13 cellular contexts compared by ENCODE assay signal in the genomic region with DNA sequence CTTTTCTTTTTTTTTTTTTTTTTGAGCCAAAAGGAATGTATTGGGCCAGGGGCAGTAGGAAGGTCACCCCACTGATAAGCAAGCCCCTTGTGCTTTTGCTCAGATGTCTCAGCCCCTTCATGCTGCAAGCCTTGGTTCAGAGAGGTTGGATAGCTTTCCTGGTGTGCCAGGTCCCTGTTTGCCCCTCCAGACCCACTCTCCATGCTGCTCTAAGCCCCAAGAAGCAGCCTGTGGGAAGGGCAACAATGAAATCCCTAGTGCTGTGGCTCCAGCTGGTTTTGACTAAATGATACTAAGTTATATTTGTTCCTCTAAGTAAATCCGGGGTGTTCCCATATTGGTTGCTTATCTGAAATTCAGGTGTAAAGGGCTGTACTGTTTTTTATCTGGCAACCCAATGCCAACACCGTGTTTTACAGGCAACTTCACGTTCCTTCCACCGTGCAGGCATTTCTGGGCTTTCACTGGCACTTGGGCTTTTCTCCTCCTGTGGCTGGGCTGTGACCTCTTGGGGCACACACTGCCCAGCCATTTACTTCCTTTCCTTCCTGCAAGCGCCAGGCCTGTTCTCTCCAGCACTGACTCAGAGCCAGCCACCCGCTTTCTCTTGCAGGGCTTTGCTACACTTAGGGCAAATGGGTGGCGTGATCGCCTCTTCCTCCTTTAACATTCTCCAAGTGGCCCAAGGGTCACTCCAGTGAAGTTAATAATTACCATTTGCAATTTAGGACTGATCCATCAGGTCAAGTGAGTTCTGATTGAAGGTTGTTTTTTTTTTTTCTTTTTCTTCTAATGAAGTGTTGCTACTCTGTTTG. TPM values are rescaled to one million over a fixed set of nuclear protein-coding genes. Genes with fewer than 3 reads are reported as not detected.
DNase-seq lines count a peak whose midpoint lies in the region; ATAC-seq, FAIRE-seq and TF ChIP-seq lines count a peak whose summit lies in the region.
"Had no signal": no experiment of that assay in that cellular context is flagged by ENCODE, and none has a peak within 500 bp of the region (broad histone marks: within the 10 kb centered on the region; RNA-seq: fewer than 3 reads in every experiment).

No MANE protein-coding gene starts in this region.

- no peaks in the 10 kb centered on the region for H3K36me3 ChIP-seq in HEK293 (ENCODE audit: control insufficient read depth in 2 of 2, insufficient read depth in 1 of 2, low read length in 2 of 2)
- peaks cover 0 to 7% of the 10 kb centered on the region in 2 donors for H3K36me3 ChIP-seq in kidney (ENCODE audit: control insufficient read depth in 1 of 2, insufficient read depth in 2 of 2, low read length in 2 of 2)

- H3K4me3 ChIP-seq in HEK293 (ENCODE audit: low read depth, low read length) (no peak overlapping the region), kidney (ENCODE audit: low read length in 2 of 2) (no peak overlapping the region)
- H3K4me3 ChIP-seq: GM23248, tibial nerve had no signal

- peak overlapping the region in 1 of 2 donors; percentile 15 for H3K9ac ChIP-seq in kidney (ENCODE audit: low read length in 2 of 2)
- H3K9ac ChIP-seq: GM23248 had no signal

- POLR2A ChIA-PET in HEK293 (lab: Yijun Ruan, JAX) = no interaction called here

- H3K4me1 ChIP-seq in HEK293 (ENCODE audit: control insufficient read depth, insufficient read depth, low read length) (peaks cover 10% of the 10 kb centered on the region), kidney (ENCODE audit: control insufficient read depth in 1 of 2, insufficient read depth in 1 of 2, low read depth in 1 of 2, low read length in 2 of 2) (peaks cover 14 to 24% of the 10 kb centered on the region in 2 donors)

- intact Hi-C loops in kidney (cut with DNase I) (no loop called here), sciatic nerve (cut with DNase I) (no loop called here)

- TF ChIP-seq CTCF in HEK293 (tag by site-specific recombination; IDR thresholded peaks at IDR 0.05) (no peak), kidney (IDR thresholded peaks at IDR 0.05; ENCODE audit: borderline replicate concordance, extremely low read depth, insufficient read depth) (no peak)

- peak in 46 of 58 donors; percentile 19 to 88 (median 59) for DNase-seq in anterior cingulate cortex (lab: John Stamatoyannopoulos, UW)
- peak; percentile 94 for DNase-seq in kidney
- no peak for DNase-seq in sciatic nerve (ENCODE audit: low spot score)
- DNase-seq in NCI-H2171 treated with DMSO at 0.1 percent for 48 hours (lab: John Stamatoyannopoulos, UW) = no peak
- DNase-seq in NCI-H1092 treated with DMSO at 0.1 percent for 48 hours (lab: John Stamatoyannopoulos, UW) = no peak
- no peak for DNase-seq in NCI-H2029 (lab: John Stamatoyannopoulos, UW)
- DNase-seq: DMS 273 treated with DMSO at 0.1 percent for 48 hours, NCI-H2171 had no signal

- peak; percentile 89 for FAIRE-seq in kidney (lab: Jason Lieb, UNC)
- FAIRE-seq: islet of Langerhans had no signal

- peak; percentile 65 for ATAC-seq in sciatic nerve
- no peak for ATAC-seq in HG02870 (IDR thresholded peaks at IDR 0.05; ENCODE audit: unreplicated experiment)

- H3K9me3 ChIP-seq in HEK293 (ENCODE audit: control insufficient read depth, insufficient read depth, low read depth, low read length) (no peaks in the 10 kb centered on the region), kidney (ENCODE audit: control insufficient read depth in 1 of 2, low read length in 2 of 2) (no peaks in the 10 kb centered on the region)
- H3K9me3 ChIP-seq: tibial nerve had no signal

- CTCF ChIA-PET in HEK293 (lab: Yijun Ruan, JAX) = interaction anchor here (0.6 to 1.6 kb wide), 4 partner anchors 14 to 56 kb away, joined by 3 to 6 read pairs (median 4); no protein-coding TSS in a partner anchor

- H3K27ac ChIP-seq in HEK293 (ENCODE audit: extremely low read depth, low read depth, low read length) (no peak overlapping the region), kidney (ENCODE audit: low read depth in 2 of 2, low read length in 2 of 2) (peak overlapping the region; percentile 74 to 84)
- H3K27ac ChIP-seq: GM23248 had no signal

TF ChIP-seq in HEK293, 187 proteins besides CTCF, POLR2A, EP300 and RAD21:
- TF ChIP-seq, protein P1, sequence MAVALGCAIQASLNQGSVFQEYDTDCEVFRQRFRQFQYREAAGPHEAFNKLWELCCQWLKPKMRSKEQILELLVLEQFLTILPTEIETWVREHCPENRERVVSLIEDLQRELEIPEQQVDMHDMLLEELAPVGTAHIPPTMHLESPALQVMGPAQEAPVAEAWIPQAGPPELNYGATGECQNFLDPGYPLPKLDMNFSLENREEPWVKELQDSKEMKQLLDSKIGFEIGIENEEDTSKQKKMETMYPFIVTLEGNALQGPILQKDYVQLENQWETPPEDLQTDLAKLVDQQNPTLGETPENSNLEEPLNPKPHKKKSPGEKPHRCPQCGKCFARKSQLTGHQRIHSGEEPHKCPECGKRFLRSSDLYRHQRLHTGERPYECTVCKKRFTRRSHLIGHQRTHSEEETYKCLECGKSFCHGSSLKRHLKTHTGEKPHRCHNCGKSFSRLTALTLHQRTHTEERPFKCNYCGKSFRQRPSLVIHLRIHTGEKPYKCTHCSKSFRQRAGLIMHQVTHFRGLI (tag by site-specific recombination; IDR thresholded peaks at IDR 0.05) = 0 out of 2 replicates have a peak, but pooled peaks have one; percentile 24
- TF ChIP-seq ZNF514 (tag by site-specific recombination; IDR thresholded peaks at IDR 0.05) = no peak
- TF ChIP-seq, protein P2, sequence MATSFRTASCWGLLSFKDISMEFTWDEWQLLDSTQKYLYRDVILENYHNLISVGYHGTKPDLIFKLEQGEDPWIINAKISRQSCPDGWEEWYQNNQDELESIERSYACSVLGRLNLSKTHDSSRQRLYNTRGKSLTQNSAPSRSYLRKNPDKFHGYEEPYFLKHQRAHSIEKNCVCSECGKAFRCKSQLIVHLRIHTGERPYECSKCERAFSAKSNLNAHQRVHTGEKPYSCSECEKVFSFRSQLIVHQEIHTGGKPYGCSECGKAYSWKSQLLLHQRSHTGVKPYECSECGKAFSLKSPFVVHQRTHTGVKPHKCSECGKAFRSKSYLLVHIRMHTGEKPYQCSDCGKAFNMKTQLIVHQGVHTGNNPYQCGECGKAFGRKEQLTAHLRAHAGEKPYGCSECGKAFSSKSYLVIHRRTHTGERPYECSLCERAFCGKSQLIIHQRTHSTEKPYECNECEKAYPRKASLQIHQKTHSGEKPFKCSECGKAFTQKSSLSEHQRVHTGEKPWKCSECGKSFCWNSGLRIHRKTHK (tag by site-specific recombination; IDR thresholded peaks at IDR 0.05) = no peak

RNA-seq across cellular contexts. Expression of a gene that starts 21.6 kb away (rescaled TPM):
- total RNA-seq in kidney (32.2 TPM), sciatic nerve (18.9 TPM)
- polyA plus RNA-seq in kidney (ENCODE audit: insufficient read depth, low read depth, low replicate concordance) = 9.2 TPM
- polyA plus RNA-seq: GM23248 had no signal

RNA-seq across cellular contexts. Expression of a gene that starts 36.0 kb away (rescaled TPM):
- 33.2 TPM for total RNA-seq in kidney
- polyA plus RNA-seq in kidney (ENCODE audit: insufficient read depth, low read depth, low replicate concordance) = 5.8 TPM
- 35.6 TPM for total RNA-seq in sciatic nerve

Comparison
In these comparisons a context has a peak if more than half of its experiments do, and no peak if none do; other contexts are left out.
1. DNase-seq: peak in anterior cingulate cortex (46 of 58) and kidney (single experiment); none in sciatic nerve (single experiment), NCI-H2171 treated with DMSO at 0.1 percent for 48 hours (single experiment), NCI-H1092 treated with DMSO at 0.1 percent for 48 hours (single experiment) and NCI-H2029 (single experiment).